ENCODE assay signal across 13 cellular contexts in genomic region chr17:17848311-17848710, GRCh38. TPM values are rescaled to one million over a fixed set of nuclear protein-coding genes. Genes with fewer than 3 reads are reported as not detected.
DNase-seq lines count a peak whose midpoint lies in the region; ATAC-seq and TF ChIP-seq lines count a peak whose summit lies in the region.
"Had no signal": no experiment of that assay in that cellular context is flagged by ENCODE, and none has a peak within 500 bp of the region (broad histone marks: within the 10 kb centered on the region; RNA-seq: fewer than 3 reads in every experiment).

No MANE protein-coding gene starts in this region.

- no peaks in the 10 kb centered on the region for H3K27me3 ChIP-seq in heart right ventricle
- no peaks in the 10 kb centered on the region for H3K27me3 ChIP-seq in adrenal gland
- H3K27me3 ChIP-seq in upper lobe of left lung = no peaks in the 10 kb centered on the region
- H3K27me3 ChIP-seq: SJSA1 had no signal

- TF ChIP-seq CTCF in heart right ventricle (IDR thresholded peaks at IDR 0.05) (no peak), adrenal gland (IDR thresholded peaks at IDR 0.05) (no peak), natural killer cell (IDR thresholded peaks at IDR 0.05) (no peak), upper lobe of left lung (IDR thresholded peaks at IDR 0.05) (no peak)

- TF ChIP-seq EP300 in upper lobe of left lung (IDR thresholded peaks at IDR 0.05) = no peak

- peaks cover 47 to 55% of the 10 kb centered on the region in 2 donors for H3K4me1 Mint-ChIP-seq in natural killer cell

- H3K4me3 ChIP-seq in heart right ventricle (no peak overlapping the region), adrenal gland (no peak overlapping the region), upper lobe of left lung (no peak overlapping the region)
- H3K4me3 ChIP-seq: SJSA1 had no signal

- H3K9me3 ChIP-seq in heart right ventricle = no peaks in the 10 kb centered on the region
- no peaks in the 10 kb centered on the region for H3K9me3 ChIP-seq in adrenal gland (replicated peaks in 1 of 3)
- no peaks in the 10 kb centered on the region for H3K9me3 ChIP-seq in upper lobe of left lung
- H3K9me3 ChIP-seq: SJSA1 had no signal

- H3K4me3 Mint-ChIP-seq in natural killer cell = peak overlapping the region; percentile 25
- H3K4me3 Mint-ChIP-seq: activated B cell treated with CpG ODN at 0.5 μM for 24 hours, memory B cell had no signal

- peaks cover 25 to 48% (median 34%) of the 10 kb centered on the region in 9 donors for H3K4me1 ChIP-seq in heart right ventricle
- peaks cover 21 to 25% of the 10 kb centered on the region in 2 donors for H3K4me1 ChIP-seq in adrenal gland (replicated peaks in 1 of 2)
- H3K4me1 ChIP-seq in upper lobe of left lung = peaks cover 35 to 62% (median 48%) of the 10 kb centered on the region in 4 donors

- peak overlapping the region in 7 of 10 donors; percentile 80 to 95 (median 88) for H3K27ac ChIP-seq in heart right ventricle
- H3K27ac ChIP-seq in adrenal gland = peak overlapping the region in 4 of 5 donors; percentile 42 to 93 (median 80)
- peak overlapping the region; percentile 82 to 88 (median 85) for H3K27ac ChIP-seq in upper lobe of left lung
- H3K27ac ChIP-seq: SJSA1 had no signal

- peak overlapping the region; percentile 94 to 96 for H3K27ac Mint-ChIP-seq in natural killer cell
- H3K27ac Mint-ChIP-seq: activated B cell treated with CpG ODN at 0.5 μM for 24 hours, memory B cell had no signal

- WGBS in heart right ventricle, 2 donors = 92 to 95% methylated on average over 8 of the region's 8 CpGs
- 87 to 97% (median 92%) methylated on average over 5 to 8 of the region's 8 CpGs for WGBS in adrenal gland, 4 donors
- 76 to 89% methylated on average over 6 to 8 of the region's 8 CpGs for WGBS in upper lobe of left lung, 2 donors

- H3K36me3 ChIP-seq in heart right ventricle (peaks cover 0 to 34% (median 5%) of the 10 kb centered on the region in 9 donors), adrenal gland (replicated peaks in 1 of 2) (peaks cover 0 to 6% of the 10 kb centered on the region in 2 donors), upper lobe of left lung (peaks cover 0 to 17% (median 9%) of the 10 kb centered on the region in 4 donors)

- no peaks in the 10 kb centered on the region for H3K27me3 Mint-ChIP-seq in natural killer cell (ENCODE audit: low read depth in 2 of 2)
- H3K27me3 Mint-ChIP-seq: activated B cell treated with CpG ODN at 0.5 μM for 24 hours, memory B cell had no signal

- TF ChIP-seq POLR2A in adrenal gland (IDR thresholded peaks at IDR 0.05) (no peak), upper lobe of left lung (IDR thresholded peaks at IDR 0.05) (no peak)

- ATAC-seq in heart right ventricle (no peak), left ventricle myocardium superior (no peak), natural killer cell (no peak), upper lobe of left lung (ENCODE audit: low FRiP score in 2 of 2) (no peak)

- DNase-seq in heart right ventricle (no peak), left ventricle myocardium superior (no peak), adrenal gland (peak in 1 of 7 donors; percentile 17), natural killer cell (no peak), upper lobe of left lung (no peak), NCI-H1105 treated with DMSO at 0.1 percent for 48 hours (lab: John Stamatoyannopoulos, UW) (no peak), islet precursor cell (no peak), HuH-7.5 (ENCODE audit: low spot score) (no peak)
- DNase-seq: activated B cell treated with CpG ODN at 0.5 μM for 24 hours, NCI-H1092 treated with DMSO at 0.1 percent for 48 hours, NCI-H524 treated with DMSO at 0.1 percent for 48 hours had no signal

- no peaks in the 10 kb centered on the region for H3K9me3 Mint-ChIP-seq in natural killer cell
- H3K9me3 Mint-ChIP-seq: activated B cell treated with CpG ODN at 0.5 μM for 24 hours, memory B cell had no signal

- intact Hi-C loops in heart right ventricle (cut with DNase I) (no loop called here), left ventricle myocardium superior (cut with micrococcal nuclease) (no loop called here), adrenal gland (cut with DNase I) (no loop called here), natural killer cell (cut with micrococcal nuclease) (no loop called here)

- H3K36me3 Mint-ChIP-seq in natural killer cell = no peaks in the 10 kb centered on the region
- H3K36me3 Mint-ChIP-seq: memory B cell had no signal

RNA-seq across cellular contexts. Expression of gene SREBF1, which starts 11.5 kb away (rescaled TPM):
- total RNA-seq in heart right ventricle (10 to 100 TPM in 8 of 10 donors, 1 to 10 TPM in 2; 9.0 to 44.1 (median 16.4) TPM), left ventricle myocardium superior (15.2 TPM), adrenal gland (100 to 1,000 TPM; 403 to 850 (median 667) TPM), natural killer cell (100 to 1,000 TPM in 2 of 3 donors, 10 to 100 TPM in 1; 80.7 to 208 (median 119) TPM), upper lobe of left lung (100 to 1,000 TPM in 3 of 6 donors, 10 to 100 TPM in 3; 64.2 to 579 (median 123) TPM)
- polyA plus RNA-seq in heart right ventricle (10 to 100 TPM; 49.0 to 61.2 TPM), adrenal gland (100 to 1,000 TPM; 298 to 818 (median 483) TPM)
